Comparison of ENCODE assay signal across 8 cellular contexts in genomic region chr2:200471324-200471848, GRCh38. TPM values are rescaled to one million over a fixed set of nuclear protein-coding genes. Genes with fewer than 3 reads are reported as not detected.
A peak's percentile ranks its signal among the peaks of the same experiment; 100 is the strongest.
DNase-seq lines count a peak whose midpoint lies in the region; ATAC-seq and TF ChIP-seq lines count a peak whose summit lies in the region.

No MANE protein-coding gene starts in this region.

- H3K9me3 Mint-ChIP-seq in T-helper 2 cell treated with Interferon-gamma antibody and Interleukin-4, amounts not matched to agents 5 μg/mL and 100 μg/mL, for 36 hours, result no peaks in the 10 kb centered on the region
- peaks cover 0 to 2% (median 0%) of the 10 kb centered on the region in 11 donors for H3K9me3 Mint-ChIP-seq in naive thymus-derived CD4-positive, alpha-beta T cell

- DNase-seq in activated CD8-positive, alpha-beta memory T cell treated with anti-CD3 and anti-CD28 coated beads, Interleukin-2, amount 50 U/mL, for 4 hours, result peak; percentile 29
- no peak for DNase-seq in activated CD8-positive, alpha-beta memory T cell treated with anti-CD3 and anti-CD28 coated beads for 24 hours
- DNase-seq in HuH-7 (ENCODE audit: low spot score) (peak; percentile 17), colonic mucosa (no peak), NCI-H774 (lab: John Stamatoyannopoulos, UW) (no peak)
- DNase-seq in T-helper 2 cell treated with Interferon-gamma antibody and Interleukin-4, amounts not matched to agents 5 μg/mL and 100 μg/mL, for 36 hours (ENCODE audit: low spot score), result peak; percentile 29
- DNase-seq in naive thymus-derived CD4-positive, alpha-beta T cell, result peak in 7 of 9 donors; percentile 20 to 47 (median 39)

- H3K27ac ChIP-seq in colonic mucosa, result no peak overlapping the region
- H3K27ac ChIP-seq in naive thymus-derived CD4-positive, alpha-beta T cell (ENCODE audit: low read depth, low read length), result no peak overlapping the region

- H3K9ac ChIP-seq in colonic mucosa (ENCODE audit: low read depth in 2 of 2, low read length in 2 of 2), result no peak overlapping the region

- H3K9me3 ChIP-seq in colonic mucosa, result no peaks in the 10 kb centered on the region
- H3K9me3 ChIP-seq in naive thymus-derived CD4-positive, alpha-beta T cell (ENCODE audit: control insufficient read depth in 2 of 3, low read length in 3 of 3), result no peaks in the 10 kb centered on the region

- H3K4me3 Mint-ChIP-seq in T-helper 2 cell treated with Interferon-gamma antibody and Interleukin-4, amounts not matched to agents 5 μg/mL and 100 μg/mL, for 36 hours, result no peak overlapping the region
- peak overlapping the region in 7 of 10 donors; percentile 1 to 81 (median 46) for H3K4me3 Mint-ChIP-seq in naive thymus-derived CD4-positive, alpha-beta T cell

- H3K4me1 Mint-ChIP-seq in T-helper 2 cell treated with Interferon-gamma antibody and Interleukin-4, amounts not matched to agents 5 μg/mL and 100 μg/mL, for 36 hours (ENCODE audit: low read depth), result peaks cover 32% of the 10 kb centered on the region
- peaks cover 23 to 41% (median 35%) of the 10 kb centered on the region in 7 donors for H3K4me1 Mint-ChIP-seq in naive thymus-derived CD4-positive, alpha-beta T cell

- H3K36me3 ChIP-seq in colonic mucosa, result no peaks in the 10 kb centered on the region
- no peaks in the 10 kb centered on the region for H3K36me3 ChIP-seq in naive thymus-derived CD4-positive, alpha-beta T cell (ENCODE audit: control insufficient read depth in 2 of 3, insufficient read depth in 3 of 3, low read length in 3 of 3)

- no peaks in the 10 kb centered on the region for H3K27me3 ChIP-seq in colonic mucosa
- H3K27me3 ChIP-seq in naive thymus-derived CD4-positive, alpha-beta T cell (ENCODE audit: control insufficient read depth in 2 of 2, insufficient read depth in 2 of 2, low read length in 2 of 2), result no peaks in the 10 kb centered on the region

- POLR2A ChIA-PET in naive thymus-derived CD4-positive, alpha-beta T cell (lab: Charles Lee), result interaction anchor here (1.1 to 1.2 kb wide), 2 partner anchors 99 to 277 kb away, joined by 3 read pairs; no protein-coding TSS in a partner anchor

- H3K27ac Mint-ChIP-seq in T-helper 2 cell treated with Interferon-gamma antibody and Interleukin-4, amounts not matched to agents 5 μg/mL and 100 μg/mL, for 36 hours, result peak overlapping the region; percentile 63
- H3K27ac Mint-ChIP-seq in naive thymus-derived CD4-positive, alpha-beta T cell, result peak overlapping the region in 3 of 9 donors; percentile 32 to 64 (median 44)

- H3K27me3 Mint-ChIP-seq in T-helper 2 cell treated with Interferon-gamma antibody and Interleukin-4, amounts not matched to agents 5 μg/mL and 100 μg/mL, for 36 hours (ENCODE audit: low read depth), result no peaks in the 10 kb centered on the region
- no peaks in the 10 kb centered on the region for H3K27me3 Mint-ChIP-seq in naive thymus-derived CD4-positive, alpha-beta T cell

- no peaks in the 10 kb centered on the region for H3K4me1 ChIP-seq in colonic mucosa
- H3K4me1 ChIP-seq in naive thymus-derived CD4-positive, alpha-beta T cell (ENCODE audit: control insufficient read depth in 2 of 2, insufficient read depth in 2 of 2, low read length in 2 of 2), result peaks cover 20 to 30% of the 10 kb centered on the region in 2 donors

- CTCF ChIA-PET in naive thymus-derived CD4-positive, alpha-beta T cell (lab: Charles Lee), result interaction anchor here (0.8 to 4.3 kb wide), 6 partner anchors 9 to 492 kb away, joined by 3 to 31 read pairs (median 4); partner anchors contain the start of gene KCTD18

- peak; percentile 64 for ATAC-seq in GM21737 (IDR thresholded peaks at IDR 0.05; ENCODE audit: unreplicated experiment)
- ATAC-seq in naive thymus-derived CD4-positive, alpha-beta T cell, result peak; percentile 56

- peak; percentile 36 for TF ChIP-seq CTCF in colonic mucosa (IDR thresholded peaks at IDR 0.05)

- H3K36me3 Mint-ChIP-seq in T-helper 2 cell treated with Interferon-gamma antibody and Interleukin-4, amounts not matched to agents 5 μg/mL and 100 μg/mL, for 36 hours (ENCODE audit: low read depth), result peaks cover 29% of the 10 kb centered on the region
- peaks cover 0 to 9% (median 0%) of the 10 kb centered on the region in 5 donors for H3K36me3 Mint-ChIP-seq in naive thymus-derived CD4-positive, alpha-beta T cell

- intact Hi-C loops in colonic mucosa (cut with DNase I), result loop anchor here (5.0 kb wide), 1 partner anchor 164 kb away; the partner anchor contains the start of gene SPATS2L
- intact Hi-C loops in naive thymus-derived CD4-positive, alpha-beta T cell (cut with micrococcal nuclease), result loop anchor here (1.0 kb wide), 3 partner anchors 10 to 491 kb away; no protein-coding TSS in a partner anchor

- H3K4me3 ChIP-seq in colonic mucosa, result no peak overlapping the region
- H3K4me3 ChIP-seq in naive thymus-derived CD4-positive, alpha-beta T cell (ENCODE audit: low read length), result no peak overlapping the region

RNA-seq across cellular contexts. Expression of gene KCTD18, which starts 38.5 kb away (rescaled TPM):
- total RNA-seq in colonic mucosa, result 10 to 100 TPM in 1 of 2 donors, 1 to 10 TPM in 1; 8.6 to 13.8 TPM
- total RNA-seq in naive thymus-derived CD4-positive, alpha-beta T cell, result 10 to 100 TPM; 14.9 to 20.8 (median 18.6) TPM
- polyA plus RNA-seq in naive thymus-derived CD4-positive, alpha-beta T cell, result 10 to 100 TPM; 13.2 to 18.4 TPM

RNA-seq across cellular contexts. Expression of gene SGO2, which starts 54.6 kb away (rescaled TPM):
- total RNA-seq in colonic mucosa, result 10 to 100 TPM in 1 of 2 donors, 1 to 10 TPM in 1; 7.6 to 19.5 TPM
- total RNA-seq in naive thymus-derived CD4-positive, alpha-beta T cell, result 10 to 100 TPM in 1 of 5 experiments, 1 to 10 TPM in 4; 1.4 to 32.3 (median 2.9) TPM
- polyA plus RNA-seq in naive thymus-derived CD4-positive, alpha-beta T cell, result 1 to 10 TPM; 2.2 TPM

Comparison
In these comparisons a context has a peak if more than half of its experiments do, and no peak if none do; other contexts are left out.
1. DNase-seq: peak in activated CD8-positive, alpha-beta memory T cell treated with anti-CD3 and anti-CD28 coated beads, Interleukin-2, amount 50 U/mL, for 4 hours (single experiment), HuH-7 (single experiment), T-helper 2 cell treated with Interferon-gamma antibody and Interleukin-4, amounts not matched to agents 5 μg/mL and 100 μg/mL, for 36 hours (single experiment) and naive thymus-derived CD4-positive, alpha-beta T cell (7 of 9); none in activated CD8-positive, alpha-beta memory T cell treated with anti-CD3 and anti-CD28 coated beads for 24 hours (single experiment), colonic mucosa (single experiment) and NCI-H774 (single experiment).